Comparison of ENCODE assay signal across 10 cellular contexts in the genomic region with DNA sequence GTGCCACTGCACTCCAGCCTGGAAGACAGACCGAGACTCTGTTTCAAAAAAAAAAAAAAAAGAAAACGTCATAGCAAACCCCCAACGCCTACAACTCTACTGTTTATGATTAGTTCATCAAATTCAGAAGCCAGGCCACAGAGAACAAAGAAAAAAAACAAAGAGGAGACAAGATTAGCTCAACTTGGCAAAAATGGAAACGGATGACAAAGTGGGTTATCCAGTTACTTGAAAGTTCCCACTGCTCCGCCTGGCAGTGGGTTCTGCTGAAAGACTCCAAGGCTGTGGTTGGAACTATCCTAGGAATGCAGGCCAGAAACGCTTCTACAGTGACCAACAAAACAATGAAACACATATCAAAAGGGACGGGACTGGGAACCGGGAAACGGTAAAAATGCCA. TPM values are rescaled to one million over a fixed set of nuclear protein-coding genes. Genes with fewer than 3 reads are reported as not detected.
DNase-seq lines count a peak whose midpoint lies in the region; ATAC-seq and TF ChIP-seq lines count a peak whose summit lies in the region.
"Had no signal": no experiment of that assay in that cellular context is flagged by ENCODE, and none has a peak within 500 bp of the region (broad histone marks: within the 10 kb centered on the region; RNA-seq: fewer than 3 reads in every experiment).

No MANE protein-coding gene starts in this region.

- TF ChIP-seq EP300 in Ishikawa (IDR thresholded peaks at IDR 0.05; ENCODE audit: borderline replicate concordance): no peak

- no peaks in the 10 kb centered on the region for H3K36me3 Mint-ChIP-seq in CD4-positive, alpha-beta memory T cell
- no peaks in the 10 kb centered on the region for H3K36me3 Mint-ChIP-seq in CD8-positive, alpha-beta T cell

- intact Hi-C loops in CD4-positive, alpha-beta memory T cell (cut with micrococcal nuclease): no loop called here
- intact Hi-C loops in CD8-positive, alpha-beta T cell (cut with DNase I, micrococcal nuclease): no loop called here

- DNase-seq in AG08396 (ENCODE audit: low spot score) (peak; percentile 91), epidermal melanocyte (ENCODE audit: insufficient read length, low spot score) (peak; percentile 59)
- no peak for DNase-seq in CD4-positive, alpha-beta memory T cell
- DNase-seq in CD8-positive, alpha-beta T cell: no peak
- no peak for DNase-seq in stimulated activated naive CD4-positive, alpha-beta T cell (lab: John Stamatoyannopoulos, UW)
- DNase-seq: colonic mucosa, MV-4-11 had no signal

- POLR2A ChIA-PET in CD4-positive, alpha-beta memory T cell (lab: Charles Lee; ENCODE audit: partially characterized antibody): no interaction called here
- POLR2A ChIA-PET in CD8-positive, alpha-beta T cell (lab: Charles Lee): no interaction called here

- H3K36me3 ChIP-seq in muscle layer of duodenum (ENCODE audit: control insufficient read depth in 1 of 2, insufficient read depth in 2 of 2, low read length in 2 of 2): no peaks in the 10 kb centered on the region
- no peaks in the 10 kb centered on the region for H3K36me3 ChIP-seq in CD4-positive, alpha-beta memory T cell (ENCODE audit: insufficient read depth, low read length)
- no peaks in the 10 kb centered on the region for H3K36me3 ChIP-seq in CD8-positive, alpha-beta T cell (ENCODE audit: insufficient read depth, low read length)
- H3K36me3 ChIP-seq: colonic mucosa had no signal

- TF ChIP-seq CTCF in CD8-positive, alpha-beta T cell (IDR thresholded peaks at IDR 0.05): no peak

- H3K4me1 ChIP-seq in muscle layer of duodenum (ENCODE audit: control insufficient read depth in 1 of 2, insufficient read depth in 2 of 2, low read length in 2 of 2): no peaks in the 10 kb centered on the region
- H3K4me1 ChIP-seq in CD4-positive, alpha-beta memory T cell (ENCODE audit: insufficient read depth, low read length): no peaks in the 10 kb centered on the region
- H3K4me1 ChIP-seq in CD8-positive, alpha-beta T cell (ENCODE audit: insufficient read depth, low read length): no peaks in the 10 kb centered on the region
- H3K4me1 ChIP-seq: colonic mucosa had no signal

- H3K9me3 ChIP-seq in muscle layer of duodenum (ENCODE audit: control insufficient read depth in 1 of 2, low read length in 2 of 2): no peaks in the 10 kb centered on the region
- no peaks in the 10 kb centered on the region for H3K9me3 ChIP-seq in CD4-positive, alpha-beta memory T cell (ENCODE audit: control insufficient read depth in 1 of 2, low read length in 2 of 2)
- H3K9me3 ChIP-seq in CD8-positive, alpha-beta T cell (ENCODE audit: low read length): no peaks in the 10 kb centered on the region
- H3K9me3 ChIP-seq: colonic mucosa had no signal

- peaks cover 0 to 4% (median 0%) of the 10 kb centered on the region in 8 donors for H3K9me3 Mint-ChIP-seq in CD4-positive, alpha-beta memory T cell
- H3K9me3 Mint-ChIP-seq in CD8-positive, alpha-beta T cell: peaks cover 2% of the 10 kb centered on the region

- H3K4me3 Mint-ChIP-seq in CD4-positive, alpha-beta memory T cell: no peak overlapping the region
- H3K4me3 Mint-ChIP-seq in CD8-positive, alpha-beta T cell: no peak overlapping the region

- no peak overlapping the region for H3K27ac Mint-ChIP-seq in CD4-positive, alpha-beta memory T cell
- H3K27ac Mint-ChIP-seq in CD8-positive, alpha-beta T cell: no peak overlapping the region

- H3K4me1 Mint-ChIP-seq in CD4-positive, alpha-beta memory T cell: no peaks in the 10 kb centered on the region
- no peaks in the 10 kb centered on the region for H3K4me1 Mint-ChIP-seq in CD8-positive, alpha-beta T cell (ENCODE audit: low read depth)

- no peak for ATAC-seq in HG02973 (IDR thresholded peaks at IDR 0.05; ENCODE audit: unreplicated experiment)
- no peak for ATAC-seq in CD8-positive, alpha-beta T cell

- H3K27ac ChIP-seq in muscle layer of duodenum (ENCODE audit: low read length): peak overlapping the region; percentile 54
- H3K27ac ChIP-seq in CD4-positive, alpha-beta memory T cell (ENCODE audit: low read depth, low read length): no peak overlapping the region
- no peak overlapping the region for H3K27ac ChIP-seq in CD8-positive, alpha-beta T cell (ENCODE audit: low read depth, low read length)
- H3K27ac ChIP-seq: colonic mucosa had no signal

- CTCF ChIA-PET in CD4-positive, alpha-beta memory T cell (lab: Charles Lee; ENCODE audit: partially characterized antibody): no interaction called here
- CTCF ChIA-PET in CD8-positive, alpha-beta T cell (lab: Charles Lee): no interaction called here

- TF ChIP-seq RAD21 in Ishikawa (IDR thresholded peaks at IDR 0.05; ENCODE audit: low read depth): no peak

- peaks cover 3 to 4% of the 10 kb centered on the region in 2 donors for H3K27me3 Mint-ChIP-seq in CD4-positive, alpha-beta memory T cell
- H3K27me3 Mint-ChIP-seq in CD8-positive, alpha-beta T cell (ENCODE audit: low read depth): peaks cover 8% of the 10 kb centered on the region

- no peaks in the 10 kb centered on the region for H3K27me3 ChIP-seq in muscle layer of duodenum (ENCODE audit: low read depth, low read length)
- no peaks in the 10 kb centered on the region for H3K27me3 ChIP-seq in CD4-positive, alpha-beta memory T cell (ENCODE audit: insufficient read depth, low read length)
- H3K27me3 ChIP-seq in CD8-positive, alpha-beta T cell (ENCODE audit: insufficient read depth, low read length): no peaks in the 10 kb centered on the region
- H3K27me3 ChIP-seq: colonic mucosa had no signal

- H3K4me3 ChIP-seq in muscle layer of duodenum (ENCODE audit: low read depth in 1 of 2, low read length in 2 of 2): no peak overlapping the region
- no peak overlapping the region for H3K4me3 ChIP-seq in CD4-positive, alpha-beta memory T cell (ENCODE audit: low read length in 2 of 2)
- no peak overlapping the region for H3K4me3 ChIP-seq in CD8-positive, alpha-beta T cell (ENCODE audit: low read depth, low read length)
- H3K4me3 ChIP-seq: colonic mucosa had no signal

TF ChIP-seq in Ishikawa, 13 proteins besides CTCF, POLR2A, EP300 and RAD21:
- TF ChIP-seq TEAD4 (IDR thresholded peaks at IDR 0.05): peak; percentile 80
- TF ChIP-seq, protein P1, sequence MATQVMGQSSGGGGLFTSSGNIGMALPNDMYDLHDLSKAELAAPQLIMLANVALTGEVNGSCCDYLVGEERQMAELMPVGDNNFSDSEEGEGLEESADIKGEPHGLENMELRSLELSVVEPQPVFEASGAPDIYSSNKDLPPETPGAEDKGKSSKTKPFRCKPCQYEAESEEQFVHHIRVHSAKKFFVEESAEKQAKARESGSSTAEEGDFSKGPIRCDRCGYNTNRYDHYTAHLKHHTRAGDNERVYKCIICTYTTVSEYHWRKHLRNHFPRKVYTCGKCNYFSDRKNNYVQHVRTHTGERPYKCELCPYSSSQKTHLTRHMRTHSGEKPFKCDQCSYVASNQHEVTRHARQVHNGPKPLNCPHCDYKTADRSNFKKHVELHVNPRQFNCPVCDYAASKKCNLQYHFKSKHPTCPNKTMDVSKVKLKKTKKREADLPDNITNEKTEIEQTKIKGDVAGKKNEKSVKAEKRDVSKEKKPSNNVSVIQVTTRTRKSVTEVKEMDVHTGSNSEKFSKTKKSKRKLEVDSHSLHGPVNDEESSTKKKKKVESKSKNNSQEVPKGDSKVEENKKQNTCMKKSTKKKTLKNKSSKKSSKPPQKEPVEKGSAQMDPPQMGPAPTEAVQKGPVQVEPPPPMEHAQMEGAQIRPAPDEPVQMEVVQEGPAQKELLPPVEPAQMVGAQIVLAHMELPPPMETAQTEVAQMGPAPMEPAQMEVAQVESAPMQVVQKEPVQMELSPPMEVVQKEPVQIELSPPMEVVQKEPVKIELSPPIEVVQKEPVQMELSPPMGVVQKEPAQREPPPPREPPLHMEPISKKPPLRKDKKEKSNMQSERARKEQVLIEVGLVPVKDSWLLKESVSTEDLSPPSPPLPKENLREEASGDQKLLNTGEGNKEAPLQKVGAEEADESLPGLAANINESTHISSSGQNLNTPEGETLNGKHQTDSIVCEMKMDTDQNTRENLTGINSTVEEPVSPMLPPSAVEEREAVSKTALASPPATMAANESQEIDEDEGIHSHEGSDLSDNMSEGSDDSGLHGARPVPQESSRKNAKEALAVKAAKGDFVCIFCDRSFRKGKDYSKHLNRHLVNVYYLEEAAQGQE (IDR thresholded peaks at IDR 0.05; ENCODE audit: low read depth): no peak

RNA-seq across cellular contexts. Expression of gene MRM3, which starts 53.1 kb away (rescaled TPM):
- 10 to 100 TPM; 18.6 to 20.9 TPM for total RNA-seq in CD4-positive, alpha-beta memory T cell
- 10 to 100 TPM; 20.0 to 32.6 TPM for polyA plus RNA-seq in CD4-positive, alpha-beta memory T cell
- total RNA-seq in CD8-positive, alpha-beta T cell: 10 to 100 TPM; 47.4 to 49.7 TPM

RNA-seq across cellular contexts. Expression of gene GLOD4, which starts 53.2 kb away (rescaled TPM):
- total RNA-seq in CD4-positive, alpha-beta memory T cell: 10 to 100 TPM; 94.9 to 97.2 TPM
- 100 to 1,000 TPM; 122 to 131 TPM for polyA plus RNA-seq in CD4-positive, alpha-beta memory T cell
- total RNA-seq in CD8-positive, alpha-beta T cell: 10 to 100 TPM; 80.7 to 86.2 TPM

Comparison
In these comparisons a context has a peak if more than half of its experiments do, and no peak if none do; other contexts are left out.
1. DNase-seq: peak in AG08396 (single experiment) and epidermal melanocyte (single experiment); none in CD4-positive, alpha-beta memory T cell (0 of 5), CD8-positive, alpha-beta T cell (0 of 7) and stimulated activated naive CD4-positive, alpha-beta T cell (0 of 6).